29 cellular contexts compared by ENCODE assay signal in the genomic region with DNA sequence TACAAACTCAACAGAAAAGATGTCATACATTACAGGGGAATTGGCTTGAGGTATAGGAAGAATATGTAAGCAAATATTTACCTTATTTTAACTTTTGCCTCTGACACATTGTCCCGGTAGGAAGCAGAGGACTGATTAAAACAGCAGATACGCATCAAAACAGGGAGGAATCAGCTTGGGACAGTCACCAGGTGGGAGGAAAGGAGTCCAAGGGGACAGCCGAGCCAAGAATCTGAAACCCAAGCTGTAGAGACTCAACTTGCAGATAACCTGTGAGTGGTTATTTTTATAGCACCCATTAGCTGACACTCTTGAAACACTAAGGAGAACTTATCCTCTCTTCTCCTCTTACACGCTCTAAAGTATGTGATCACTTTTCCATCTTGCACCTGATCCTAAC. TPM values are rescaled to one million over a fixed set of nuclear protein-coding genes. Genes with fewer than 3 reads are reported as not detected.
"Had no signal": no experiment of that assay in that cellular context is flagged by ENCODE, and none has a peak within 500 bp of the region (broad histone marks: within the 10 kb centered on the region; RNA-seq: fewer than 3 reads in every experiment).

No MANE protein-coding gene starts in this region.

- H3K4me1 ChIP-seq: Peyer's patch, SJSA1 had no signal

- H3K36me3 ChIP-seq: brain microvascular endothelial cell, cardiac muscle cell, MG63, Peyer's patch, SJSA1 had no signal

- ATAC-seq: activated CD4-positive, alpha-beta T cell treated with anti-CD3 and anti-CD28 coated beads for 36 hours; activated CD8-positive, alpha-beta memory T cell treated with anti-CD3 and anti-CD28 coated beads, Interleukin-2, amount 10 ng/mL, durations not matched to agents 7 days and 5 days; activated naive CD8-positive, alpha-beta T cell treated with anti-CD3 and anti-CD28 coated beads, Interleukin-2, amount 50 U/mL, for 24 hours had no signal

- H3K27ac ChIP-seq: brain microvascular endothelial cell, cardiac muscle cell, Peyer's patch, SJSA1 had no signal

- H3K27me3 ChIP-seq: brain microvascular endothelial cell, cardiac muscle cell, MG63, Peyer's patch, SJSA1 had no signal

- H3K9me3 ChIP-seq: Peyer's patch, SJSA1, SK-N-SH had no signal

- DNase-seq: activated CD4-positive, alpha-beta memory T cell treated with anti-CD3 and anti-CD28 coated beads for 36 hours; activated CD4-positive, alpha-beta T cell treated with anti-CD3 and anti-CD28 coated beads for 36 hours; activated CD4-positive, alpha-beta T cell treated with anti-CD3 and anti-CD28 coated beads, Interleukin-2, amount 50 U/mL, for 1 hour; activated CD8-positive, alpha-beta memory T cell treated with anti-CD3 and anti-CD28 coated beads for 24 hours; activated CD8-positive, alpha-beta memory T cell treated with anti-CD3 and anti-CD28 coated beads, Interleukin-2, amount 10 ng/mL, durations not matched to agents 7 days and 5 days; activated CD8-positive, alpha-beta memory T cell treated with anti-CD3 and anti-CD28 coated beads, Interleukin-2, amount 50 U/mL, for 48 hours; activated effector memory CD4-positive, alpha-beta T cell treated with Interleukin-2 at 50 U/mL for 16 hours; activated naive CD4-positive, alpha-beta T cell treated with anti-CD3 and anti-CD28 coated beads, Interleukin-2, amount 10 ng/mL, durations not matched to agents 7 days and 5 days; activated naive CD8-positive, alpha-beta T cell treated with anti-CD3 and anti-CD28 coated beads, Interleukin-2, amount 50 U/mL, for 24 hours; activated T-cell treated with anti-CD3 and anti-CD28 coated beads, Interleukin-2, amount 50 U/mL, for 48 hours; anterior cingulate cortex; brain microvascular endothelial cell; Karpas-422; KBM-7; MG63; NCI-H1048; NCI-H1105 treated with DMSO at 0.1 percent for 48 hours; NCI-H1436 treated with DMSO at 0.1 percent for 48 hours; NCI-H1694 treated with DMSO at 0.1 percent for 48 hours; NCI-H2029; NCI-H345; NCI-H524 treated with DMSO at 0.1 percent for 48 hours; Peyer's patch; RPMI8226; SHP77 treated with DMSO at 0.1 percent for 48 hours; SK-N-SH had no signal

- H3K4me3 ChIP-seq: cardiac muscle cell, MG63, Peyer's patch, SJSA1 had no signal

RNA-seq across cellular contexts. Expression of a gene that starts 22.3 kb away (rescaled TPM):
- total RNA-seq: activated CD4-positive, alpha-beta memory T cell treated with anti-CD3 and anti-CD28 coated beads for 36 hours; activated CD8-positive, alpha-beta memory T cell treated with anti-CD3 and anti-CD28 coated beads, Interleukin-2, amount 10 ng/mL, durations not matched to agents 7 days and 5 days; NCI-H460 had no signal
